19 cellular contexts compared by ENCODE assay signal in genomic region chr20:62014488-62014775, GRCh38. TPM values are rescaled to one million over a fixed set of nuclear protein-coding genes. Genes with fewer than 3 reads are reported as not detected.
DNase-seq lines count a peak whose midpoint lies in the region; ATAC-seq, FAIRE-seq and TF ChIP-seq lines count a peak whose summit lies in the region.
"Had no signal": no experiment of that assay in that cellular context is flagged by ENCODE, and none has a peak within 500 bp of the region (broad histone marks: within the 10 kb centered on the region; RNA-seq: fewer than 3 reads in every experiment).

No MANE protein-coding gene starts in this region.

- TF ChIP-seq CTCF in WTC11 (IDR thresholded peaks at IDR 0.05) = no peak
- no peak for TF ChIP-seq CTCF in mesothelial cell of epicardium (IDR thresholded peaks at IDR 0.05; ENCODE audit: unreplicated experiment)
- no peak for TF ChIP-seq CTCF in Calu3 (IDR thresholded peaks at IDR 0.05; ENCODE audit: unreplicated experiment)

- intact Hi-C loops in Calu3 (cut with micrococcal nuclease; ENCODE audit: unreplicated experiment) = loop anchor here (5.0 kb wide), 1 partner anchor 108 kb away; the partner anchor contains the start of gene LSM14B

- no peak for FAIRE-seq in frontal cortex (lab: Jason Lieb, UNC)
- FAIRE-seq: GM12878, GM19239, HTR-8/SVneo had no signal

- no TSS peak for BruUV-seq in Calu3 (replicated peaks; lab: Mats Ljungman, UMichigan)

- H3K4me1 Mint-ChIP-seq in WTC11 = peaks cover 6% of the 10 kb centered on the region
- peaks cover 13% of the 10 kb centered on the region for H3K4me1 Mint-ChIP-seq in mesothelial cell of epicardium
- peaks cover 20% of the 10 kb centered on the region for H3K4me1 Mint-ChIP-seq in Calu3 (ENCODE audit: low read depth, unreplicated experiment)

- H3K4me3 Mint-ChIP-seq in WTC11 (no peak overlapping the region), mesothelial cell of epicardium (no peak overlapping the region), Calu3 (ENCODE audit: low read depth, unreplicated experiment) (no peak overlapping the region)
- H3K4me3 Mint-ChIP-seq: CD8-positive, alpha-beta T cell; IgD-negative memory B cell had no signal

- H3K9me3 Mint-ChIP-seq in activated naive CD4-positive, alpha-beta T cell treated with anti-CD3 and anti-CD28 coated beads, Interleukin-2, amount 50 U/mL, for 72 hours = no peaks in the 10 kb centered on the region
- H3K9me3 Mint-ChIP-seq in WTC11 = no peaks in the 10 kb centered on the region
- H3K9me3 Mint-ChIP-seq in mesothelial cell of epicardium = no peaks in the 10 kb centered on the region
- no peaks in the 10 kb centered on the region for H3K9me3 Mint-ChIP-seq in Calu3 (ENCODE audit: low read depth, unreplicated experiment)
- H3K9me3 Mint-ChIP-seq: CD8-positive, alpha-beta T cell; IgD-negative memory B cell had no signal

- POLR2A ChIA-PET in WTC11 (lab: Charles Lee) = no interaction called here

- no peak for DNase-seq in activated naive CD4-positive, alpha-beta T cell treated with anti-CD3 and anti-CD28 coated beads, Interleukin-2, amount 50 U/mL, for 72 hours (ENCODE audit: low spot score in 2 of 2)
- DNase-seq in activated naive CD4-positive, alpha-beta T cell treated with anti-CD3 and anti-CD28 coated beads, Interleukin-2, amount 50 U/mL, for 16 hours = no peak
- DNase-seq in WTC11 (ENCODE audit: low spot score) (no peak), mesothelial cell of epicardium (ENCODE audit: low spot score in 2 of 2, unreplicated experiment in 2 of 2) (no peak), frontal cortex (ENCODE audit: low spot score in 2 of 2) (no peak), Calu3 (no peak)
- DNase-seq in stimulated activated CD4-positive, alpha-beta T cell treated with anti-CD3 and anti-CD28 coated beads, Interleukin-2, amount 100 ng/mL, for 24 hours = no peak
- DNase-seq: 8988T; CD8-positive, alpha-beta T cell; DMS 273 treated with DMSO at 0.1 percent for 48 hours; DMS53; DND-41; EL; GM23248; KBM-7 had no signal

- H3K27me3 Mint-ChIP-seq in WTC11 (ENCODE audit: low read depth) (no peaks in the 10 kb centered on the region), mesothelial cell of epicardium (ENCODE audit: low read depth) (no peaks in the 10 kb centered on the region), Calu3 (ENCODE audit: unreplicated experiment) (no peaks in the 10 kb centered on the region)
- H3K27me3 Mint-ChIP-seq: IgD-negative memory B cell had no signal

- H3K27ac Mint-ChIP-seq in activated naive CD4-positive, alpha-beta T cell treated with anti-CD3 and anti-CD28 coated beads, Interleukin-2, amount 50 U/mL, for 72 hours = peak overlapping the region; percentile 77 to 93
- H3K27ac Mint-ChIP-seq in WTC11 (peak overlapping the region; percentile 82), mesothelial cell of epicardium (peak overlapping the region; percentile 34), Calu3 (ENCODE audit: unreplicated experiment) (no peak overlapping the region)
- H3K27ac Mint-ChIP-seq: CD8-positive, alpha-beta T cell had no signal

- no peaks in the 10 kb centered on the region for H3K36me3 Mint-ChIP-seq in activated naive CD4-positive, alpha-beta T cell treated with anti-CD3 and anti-CD28 coated beads, Interleukin-2, amount 50 U/mL, for 72 hours
- peaks cover 11% of the 10 kb centered on the region for H3K36me3 Mint-ChIP-seq in WTC11
- peaks cover 4% of the 10 kb centered on the region for H3K36me3 Mint-ChIP-seq in mesothelial cell of epicardium
- peaks cover 34% of the 10 kb centered on the region for H3K36me3 Mint-ChIP-seq in Calu3 (ENCODE audit: insufficient read depth, unreplicated experiment)

- CTCF ChIA-PET in WTC11 (lab: Charles Lee) (no interaction called here), Calu3 (lab: Charles Lee) (no interaction called here)

- ATAC-seq in activated naive CD4-positive, alpha-beta T cell treated with anti-CD3 and anti-CD28 coated beads, Interleukin-2, amount 50 U/mL, for 72 hours = no peak
- no peak for ATAC-seq in WTC11
- ATAC-seq: CD8-positive, alpha-beta T cell; GM12878 had no signal

TF ChIP-seq in WTC11, 78 proteins besides CTCF, POLR2A, EP300 and RAD21 (continues in another document):
- TF ChIP-seq, protein P1, sequence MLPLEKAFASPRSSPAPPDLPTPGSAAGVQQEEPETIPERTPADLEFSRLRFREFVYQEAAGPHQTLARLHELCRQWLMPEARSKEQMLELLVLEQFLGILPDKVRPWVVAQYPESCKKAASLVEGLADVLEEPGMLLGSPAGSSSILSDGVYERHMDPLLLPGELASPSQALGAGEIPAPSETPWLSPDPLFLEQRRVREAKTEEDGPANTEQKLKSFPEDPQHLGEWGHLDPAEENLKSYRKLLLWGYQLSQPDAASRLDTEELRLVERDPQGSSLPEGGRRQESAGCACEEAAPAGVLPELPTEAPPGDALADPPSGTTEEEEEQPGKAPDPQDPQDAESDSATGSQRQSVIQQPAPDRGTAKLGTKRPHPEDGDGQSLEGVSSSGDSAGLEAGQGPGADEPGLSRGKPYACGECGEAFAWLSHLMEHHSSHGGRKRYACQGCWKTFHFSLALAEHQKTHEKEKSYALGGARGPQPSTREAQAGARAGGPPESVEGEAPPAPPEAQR (CRISPR knock-in tag; IDR thresholded peaks at IDR 0.05) = no peak
- TF ChIP-seq NR1H2 (CRISPR knock-in tag; IDR thresholded peaks at IDR 0.05) (no peak), OVOL2 (CRISPR knock-in tag; IDR thresholded peaks at IDR 0.05; ENCODE audit: borderline replicate concordance) (no peak), FOXP1 (CRISPR knock-in tag; IDR thresholded peaks at IDR 0.05; ENCODE audit: borderline replicate concordance) (no peak), MYBL2 (CRISPR knock-in tag; IDR thresholded peaks at IDR 0.05) (no peak), JUN (CRISPR knock-in tag; IDR thresholded peaks at IDR 0.05) (no peak), SP1 (CRISPR knock-in tag; conservative IDR thresholded peaks at IDR 0.05) (no peak), TCF7 (CRISPR knock-in tag; IDR thresholded peaks at IDR 0.05; ENCODE audit: low read depth) (no peak)
- TF ChIP-seq, protein P2, sequence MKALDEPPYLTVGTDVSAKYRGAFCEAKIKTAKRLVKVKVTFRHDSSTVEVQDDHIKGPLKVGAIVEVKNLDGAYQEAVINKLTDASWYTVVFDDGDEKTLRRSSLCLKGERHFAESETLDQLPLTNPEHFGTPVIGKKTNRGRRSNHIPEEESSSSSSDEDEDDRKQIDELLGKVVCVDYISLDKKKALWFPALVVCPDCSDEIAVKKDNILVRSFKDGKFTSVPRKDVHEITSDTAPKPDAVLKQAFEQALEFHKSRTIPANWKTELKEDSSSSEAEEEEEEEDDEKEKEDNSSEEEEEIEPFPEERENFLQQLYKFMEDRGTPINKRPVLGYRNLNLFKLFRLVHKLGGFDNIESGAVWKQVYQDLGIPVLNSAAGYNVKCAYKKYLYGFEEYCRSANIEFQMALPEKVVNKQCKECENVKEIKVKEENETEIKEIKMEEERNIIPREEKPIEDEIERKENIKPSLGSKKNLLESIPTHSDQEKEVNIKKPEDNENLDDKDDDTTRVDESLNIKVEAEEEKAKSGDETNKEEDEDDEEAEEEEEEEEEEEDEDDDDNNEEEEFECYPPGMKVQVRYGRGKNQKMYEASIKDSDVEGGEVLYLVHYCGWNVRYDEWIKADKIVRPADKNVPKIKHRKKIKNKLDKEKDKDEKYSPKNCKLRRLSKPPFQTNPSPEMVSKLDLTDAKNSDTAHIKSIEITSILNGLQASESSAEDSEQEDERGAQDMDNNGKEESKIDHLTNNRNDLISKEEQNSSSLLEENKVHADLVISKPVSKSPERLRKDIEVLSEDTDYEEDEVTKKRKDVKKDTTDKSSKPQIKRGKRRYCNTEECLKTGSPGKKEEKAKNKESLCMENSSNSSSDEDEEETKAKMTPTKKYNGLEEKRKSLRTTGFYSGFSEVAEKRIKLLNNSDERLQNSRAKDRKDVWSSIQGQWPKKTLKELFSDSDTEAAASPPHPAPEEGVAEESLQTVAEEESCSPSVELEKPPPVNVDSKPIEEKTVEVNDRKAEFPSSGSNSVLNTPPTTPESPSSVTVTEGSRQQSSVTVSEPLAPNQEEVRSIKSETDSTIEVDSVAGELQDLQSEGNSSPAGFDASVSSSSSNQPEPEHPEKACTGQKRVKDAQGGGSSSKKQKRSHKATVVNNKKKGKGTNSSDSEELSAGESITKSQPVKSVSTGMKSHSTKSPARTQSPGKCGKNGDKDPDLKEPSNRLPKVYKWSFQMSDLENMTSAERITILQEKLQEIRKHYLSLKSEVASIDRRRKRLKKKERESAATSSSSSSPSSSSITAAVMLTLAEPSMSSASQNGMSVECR (CRISPR knock-in tag; IDR thresholded peaks at IDR 0.05; ENCODE audit: borderline replicate concordance) = no peak
- TF ChIP-seq, protein P3, sequence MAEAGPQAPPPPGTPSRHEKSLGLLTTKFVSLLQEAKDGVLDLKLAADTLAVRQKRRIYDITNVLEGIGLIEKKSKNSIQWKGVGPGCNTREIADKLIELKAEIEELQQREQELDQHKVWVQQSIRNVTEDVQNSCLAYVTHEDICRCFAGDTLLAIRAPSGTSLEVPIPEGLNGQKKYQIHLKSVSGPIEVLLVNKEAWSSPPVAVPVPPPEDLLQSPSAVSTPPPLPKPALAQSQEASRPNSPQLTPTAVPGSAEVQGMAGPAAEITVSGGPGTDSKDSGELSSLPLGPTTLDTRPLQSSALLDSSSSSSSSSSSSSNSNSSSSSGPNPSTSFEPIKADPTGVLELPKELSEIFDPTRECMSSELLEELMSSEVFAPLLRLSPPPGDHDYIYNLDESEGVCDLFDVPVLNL (CRISPR knock-in tag; IDR thresholded peaks at IDR 0.05; ENCODE audit: borderline replicate concordance, low read depth) = no peak

RNA-seq across cellular contexts. Expression of gene TAF4, which starts 51.2 kb away (rescaled TPM):
- 10 to 100 TPM; 16.3 to 22.0 TPM for total RNA-seq in activated naive CD4-positive, alpha-beta T cell treated with anti-CD3 and anti-CD28 coated beads, Interleukin-2, amount 50 U/mL, for 72 hours
- 31.0 to 34.4 TPM (median 33.7 TPM) in 3 replicates for total RNA-seq in WTC11 (2021)
- 27.5 to 28.8 TPM (median 28.1 TPM) in 3 replicates for total RNA-seq in mesothelial cell of epicardium
- 6.5 TPM for total RNA-seq in frontal cortex
- 64.3 and 65.2 TPM in 2 replicates for total RNA-seq in Calu3 (2022)
